ENCODE assay signal across 1 cellular context in genomic region chr5:170247363-170247762, GRCh38.
A peak's percentile ranks its signal among the peaks of the same experiment; 100 is the strongest.
TF ChIP-seq lines count a peak whose summit lies in the region.

No MANE protein-coding gene starts in this region.

TF ChIP-seq in HepG2, 621 proteins besides CTCF, POLR2A, EP300 and RAD21:
- TF ChIP-seq CBX2 (IDR thresholded peaks at IDR 0.05; ENCODE audit: low read depth, low read length) (no peak), CBX2 (CRISPR knock-in tag; IDR thresholded peaks at IDR 0.05; ENCODE audit: low read depth) (no peak), ZNF263 (CRISPR knock-in tag; IDR thresholded peaks at IDR 0.05) (no peak), CEBPB (IDR thresholded peaks at IDR 0.05; ENCODE audit: borderline replicate concordance, low read depth, low read length) (peak; percentile 55; the same call in 1 of the 2 replicates), FOXM1 (CRISPR knock-in tag; IDR thresholded peaks at IDR 0.05) (no peak)
